Comparison of ENCODE assay signal across 14 cellular contexts in the genomic region with DNA sequence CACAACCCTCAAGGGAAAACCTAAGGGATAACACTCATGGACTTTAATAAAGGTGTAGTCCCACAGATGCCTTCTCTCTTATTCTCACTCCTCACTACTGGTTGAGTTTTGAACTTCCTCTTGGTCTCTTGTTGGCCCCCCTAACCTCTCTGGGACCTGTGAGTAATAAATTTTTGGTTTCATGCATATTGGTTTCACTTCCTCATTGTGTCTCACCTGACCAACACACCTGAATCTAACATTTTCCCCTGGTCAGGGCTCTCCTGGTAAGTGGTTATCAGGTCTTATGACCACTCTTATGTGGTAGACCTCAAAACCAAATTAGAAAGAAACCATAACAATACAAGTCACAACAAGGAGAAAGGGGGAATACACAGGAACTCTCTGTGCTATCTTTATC.
DNase-seq lines count a peak whose midpoint lies in the region; ATAC-seq lines count a peak whose summit lies in the region.
"Had no signal": no experiment of that assay in that cellular context is flagged by ENCODE, and none has a peak within 500 bp of the region (broad histone marks: within the 10 kb centered on the region; RNA-seq: fewer than 3 reads in every experiment).

No MANE protein-coding gene starts in this region.

- no peaks in the 10 kb centered on the region for H3K9me3 Mint-ChIP-seq in activated CD4-positive, alpha-beta T cell treated with anti-CD3 and anti-CD28 coated beads, Interleukin-2, amount 10 ng/mL, durations not matched to agents 24 days and 14 days
- H3K9me3 Mint-ChIP-seq: activated T-cell treated with anti-CD3 and anti-CD28 coated beads, Interleukin-2, amount 50 U/mL, for 4 hours had no signal

- DNase-seq in activated T-cell treated with anti-CD3 and anti-CD28 coated beads, Interleukin-2, amount 50 U/mL, for 1 hour = no peak
- no peak for DNase-seq in activated CD4-positive, alpha-beta T cell treated with anti-CD3 and anti-CD28 coated beads, Interleukin-2, amount 10 ng/mL, durations not matched to agents 24 days and 14 days
- no peak for DNase-seq in DMS114 treated with DMSO at 0.1 percent for 48 hours (lab: John Stamatoyannopoulos, UW; ENCODE audit: unreplicated experiment)
- DNase-seq in dermis blood vessel endothelial cell = no peak
- DNase-seq: activated T-cell treated with anti-CD3 and anti-CD28 coated beads, Interleukin-2, amount 50 U/mL, for 4 hours; NCI-H1417 treated with DMSO at 0.1 percent for 48 hours; PC-3; stimulated activated CD4-positive, alpha-beta T cell treated with anti-CD3 and anti-CD28 coated beads, Interleukin-15, amount 100 ng/mL, for 24 hours; stomach had no signal

- ATAC-seq in GM18498 (IDR thresholded peaks at IDR 0.05; ENCODE audit: unreplicated experiment) (peak; percentile 95), GM19452 (IDR thresholded peaks at IDR 0.05; ENCODE audit: unreplicated experiment) (peak; percentile 93), HG02870 (IDR thresholded peaks at IDR 0.05; ENCODE audit: unreplicated experiment) (peak; percentile 96), HG03521 (IDR thresholded peaks at IDR 0.05; ENCODE audit: unreplicated experiment) (peak; percentile 92)
- ATAC-seq: activated T-cell treated with anti-CD3 and anti-CD28 coated beads, Interleukin-2, amount 50 U/mL, for 4 hours; PC-3 had no signal

- H3K27me3 Mint-ChIP-seq in activated CD4-positive, alpha-beta T cell treated with anti-CD3 and anti-CD28 coated beads, Interleukin-2, amount 10 ng/mL, durations not matched to agents 24 days and 14 days = no peaks in the 10 kb centered on the region

- intact Hi-C loops in activated CD4-positive, alpha-beta T cell treated with anti-CD3 and anti-CD28 coated beads, Interleukin-2, amount 10 ng/mL, durations not matched to agents 24 days and 14 days (cut with micrococcal nuclease) = no loop called here

- no peak overlapping the region for H3K27ac Mint-ChIP-seq in activated CD4-positive, alpha-beta T cell treated with anti-CD3 and anti-CD28 coated beads, Interleukin-2, amount 10 ng/mL, durations not matched to agents 24 days and 14 days

- H3K36me3 Mint-ChIP-seq in activated CD4-positive, alpha-beta T cell treated with anti-CD3 and anti-CD28 coated beads, Interleukin-2, amount 10 ng/mL, durations not matched to agents 24 days and 14 days (ENCODE audit: low read depth) = no peaks in the 10 kb centered on the region

- H3K4me3 Mint-ChIP-seq in activated CD4-positive, alpha-beta T cell treated with anti-CD3 and anti-CD28 coated beads, Interleukin-2, amount 10 ng/mL, durations not matched to agents 24 days and 14 days = no peak overlapping the region
- H3K4me3 Mint-ChIP-seq: activated T-cell treated with anti-CD3 and anti-CD28 coated beads, Interleukin-2, amount 50 U/mL, for 4 hours; neural crest cell had no signal

- H3K4me1 Mint-ChIP-seq in activated CD4-positive, alpha-beta T cell treated with anti-CD3 and anti-CD28 coated beads, Interleukin-2, amount 10 ng/mL, durations not matched to agents 24 days and 14 days = no peaks in the 10 kb centered on the region
- H3K4me1 Mint-ChIP-seq: neural crest cell had no signal
